In the genomic region with DNA sequence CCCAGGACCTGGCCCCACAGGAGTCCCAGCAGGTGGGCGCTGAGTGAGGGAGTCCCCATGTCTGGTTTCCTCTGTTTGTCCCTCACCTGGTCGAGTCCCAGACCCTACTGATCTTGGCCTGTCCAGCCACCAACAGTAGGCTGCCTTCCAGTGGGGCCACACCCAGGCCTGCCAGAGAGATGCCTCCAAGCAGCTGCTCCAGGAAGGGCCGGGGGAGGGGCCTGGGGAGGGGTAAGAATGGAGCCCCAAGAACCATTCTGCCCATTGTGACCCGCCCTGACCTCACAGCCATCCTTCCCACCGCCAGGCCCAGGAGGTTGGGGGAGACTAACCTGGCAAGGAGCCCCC, we compare ENCODE assay signal across 8 cellular contexts. TPM values are rescaled to one million over a fixed set of nuclear protein-coding genes. Genes with fewer than 3 reads are reported as not detected.
DNase-seq lines count a peak whose midpoint lies in the region; ATAC-seq and TF ChIP-seq lines count a peak whose summit lies in the region.

No MANE protein-coding gene starts in this region.

- H3K27me3 ChIP-seq in BJ (ENCODE audit: control insufficient read depth, insufficient read depth, low read length) (no peaks in the 10 kb centered on the region), dorsolateral prefrontal cortex (no peaks in the 10 kb centered on the region)

- peaks cover 15% of the 10 kb centered on the region for H3K36me3 ChIP-seq in BJ (ENCODE audit: control insufficient read depth, insufficient read depth, low read length)

- H3K27ac ChIP-seq in dorsolateral prefrontal cortex, result peak overlapping the region in 28 of 59 donors; percentile 24 to 92 (median 78)

- peaks cover 12% of the 10 kb centered on the region for H3K4me1 Mint-ChIP-seq in nephron

- intact Hi-C loops in dorsolateral prefrontal cortex (cut with DNase I), result loop anchor here (1.0 to 10.0 kb wide), 5 partner anchors 80 to 407 kb away; no protein-coding TSS in a partner anchor

- H3K4me3 ChIP-seq in BJ (ENCODE audit: low read depth, low read length), result peak overlapping the region; percentile 52
- peak overlapping the region in 55 of 59 donors; percentile 55 to 83 (median 71) for H3K4me3 ChIP-seq in dorsolateral prefrontal cortex

- no peaks in the 10 kb centered on the region for H3K36me3 Mint-ChIP-seq in nephron (ENCODE audit: low read depth)

- CTCF ChIA-PET in BJ (lab: Yijun Ruan, JAX), result interaction anchor here (0.7 to 8.2 kb wide), 12 partner anchors 8 to 161 kb away, joined by 3 to 186 read pairs (median 4); partner anchors contain the start of gene CACNA1G

- H3K4me3 Mint-ChIP-seq in nephron, result peak overlapping the region; percentile 80 to 82 (median 80)

- no peak for DNase-seq in BJ (ENCODE audit: low read depth)
- DNase-seq in LHCN-M2 (ENCODE audit: low read depth), result peak; percentile 72
- no peak for DNase-seq in dorsolateral prefrontal cortex
- no peak for DNase-seq in NCI-H82 (lab: John Stamatoyannopoulos, UW)
- no peak for DNase-seq in NCI-H82 treated with DMSO at 0.1 percent for 48 hours (lab: John Stamatoyannopoulos, UW; ENCODE audit: unreplicated experiment)
- DNase-seq in ureter (ENCODE audit: low spot score), result no peak

- POLR2A ChIA-PET in BJ (lab: Charles Lee), result no interaction called here

- peak overlapping the region in 1 of 3 experiments; percentile 35 for H3K27ac Mint-ChIP-seq in nephron

- H3K27me3 Mint-ChIP-seq in nephron (ENCODE audit: low read depth), result peaks cover 26% of the 10 kb centered on the region

- H3K9me3 Mint-ChIP-seq in nephron, result no peaks in the 10 kb centered on the region

- no peak for ATAC-seq in GM18517 (IDR thresholded peaks at IDR 0.05; ENCODE audit: unreplicated experiment)

- TF ChIP-seq CTCF in BJ (IDR thresholded peaks at IDR 0.05; ENCODE audit: insufficient read depth, low read depth, low read length) (no peak), dorsolateral prefrontal cortex (IDR thresholded peaks at IDR 0.05 in 54 of 56, conservative IDR thresholded peaks at IDR 0.05 in 2 of 56; ENCODE audit: low read depth in 1 of 56, partially characterized antibody in 56 of 56) (no peak), nephron (IDR thresholded peaks at IDR 0.05; ENCODE audit: unreplicated experiment in 3 of 3) (no peak)

RNA-seq across cellular contexts. Expression of gene SPATA20, which starts 0.7 kb away (rescaled TPM):
- polyA plus RNA-seq in BJ (2011; rRNA removed), result 27.7 and 46.4 TPM in 2 replicates
- 27.6 and 31.0 TPM in 2 replicates for polyA minus RNA-seq in BJ (2011; rRNA and poly(A)+ RNA removed)
- total RNA-seq in LHCN-M2 (2014; rRNA removed) (82.7 and 84.9 TPM in 2 replicates), dorsolateral prefrontal cortex (10 to 100 TPM; 29.4 to 85.3 (median 53.1) TPM), ureter (101 TPM)
- 25.7 TPM for polyA plus RNA-seq in LHCN-M2 (2012)

RNA-seq across cellular contexts. Expression of gene CACNA1G, which starts 12.8 kb away (rescaled TPM):
- 0.01 and 0.02 TPM in 2 replicates for polyA plus RNA-seq in BJ (2011; rRNA removed)
- polyA minus RNA-seq in BJ (2011; rRNA and poly(A)+ RNA removed), result 0.05 and 0.43 TPM in 2 replicates
- total RNA-seq in LHCN-M2 (2014; rRNA removed), result under 0.01 and 0.06 TPM in 2 replicates
- polyA plus RNA-seq in LHCN-M2 (2012), result 0.11 TPM
- 10 to 100 TPM in 118 of 120 experiments, 1 to 10 TPM in 2; 6.8 to 38.4 (median 21.8) TPM for total RNA-seq in dorsolateral prefrontal cortex
- total RNA-seq in ureter, result 0.36 TPM

RNA-seq across cellular contexts. Expression of gene EPN3, which starts 15.2 kb away (rescaled TPM):
- not detected in 2 replicates for polyA plus RNA-seq in BJ (2011; rRNA removed)
- polyA minus RNA-seq in BJ (2011; rRNA and poly(A)+ RNA removed), result not detected in 2 replicates
- total RNA-seq in LHCN-M2 (2014; rRNA removed) (0.11 TPM in 1 of 2 replicates, not detected in the other), dorsolateral prefrontal cortex (10 to 100 TPM in 63 of 120 experiments, 1 to 10 TPM in 56, under 1 TPM in 1; 0.81 to 24.4 (median 10.4) TPM), ureter (70.5 TPM)
- 0.04 TPM for polyA plus RNA-seq in LHCN-M2 (2012)

RNA-seq across cellular contexts. Expression of gene MYCBPAP, which starts 39.5 kb away (rescaled TPM):
- polyA plus RNA-seq in BJ (2011; rRNA removed), result 0.54 and 0.67 TPM in 2 replicates
- polyA minus RNA-seq in BJ (2011; rRNA and poly(A)+ RNA removed), result 0.10 and 0.14 TPM in 2 replicates
- total RNA-seq in LHCN-M2 (2014; rRNA removed) (0.34 and 0.83 TPM in 2 replicates), dorsolateral prefrontal cortex (10 to 100 TPM in 9 of 120 experiments, 1 to 10 TPM in 111; 1.7 to 14.6 (median 5.8) TPM), ureter (1.1 TPM)
- polyA plus RNA-seq in LHCN-M2 (2012), result 0.49 TPM
